Comparison of ENCODE assay signal across 15 cellular contexts in the genomic region with DNA sequence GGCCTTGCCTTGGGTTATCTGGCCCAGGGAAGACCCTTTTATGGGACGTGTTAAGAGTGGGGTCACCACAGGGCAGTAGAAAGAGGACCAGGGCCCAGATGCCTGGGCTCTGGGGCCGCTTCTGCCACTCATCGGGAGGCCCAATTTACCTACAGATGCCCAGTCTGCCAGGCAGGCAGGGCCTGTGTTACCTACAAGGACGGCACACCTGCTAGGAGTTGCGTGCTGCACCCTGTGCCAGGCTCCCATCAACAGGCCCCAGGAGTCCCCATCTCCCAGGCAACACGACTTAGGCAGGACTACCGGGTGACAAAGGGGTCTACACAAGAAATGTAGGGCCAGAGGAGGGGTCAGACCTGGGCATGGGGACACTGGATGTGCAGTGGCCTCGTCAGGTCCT. TPM values are rescaled to one million over a fixed set of nuclear protein-coding genes. Genes with fewer than 3 reads are reported as not detected.
DNase-seq lines count a peak whose midpoint lies in the region; ATAC-seq and TF ChIP-seq lines count a peak whose summit lies in the region.
"Had no signal": no experiment of that assay in that cellular context is flagged by ENCODE, and none has a peak within 500 bp of the region (broad histone marks: within the 10 kb centered on the region; RNA-seq: fewer than 3 reads in every experiment).

No MANE protein-coding gene starts in this region.

- H3F3A ChIP-seq in SK-N-SH (replicated peaks; ENCODE audit: insufficient read depth): peaks cover 5% of the 10 kb centered on the region

- TF ChIP-seq RAD21 in SK-N-SH (IDR thresholded peaks at IDR 0.05; ENCODE audit: low read length): no peak

- TF ChIP-seq CTCF in SK-N-SH (IDR thresholded peaks at IDR 0.05) (no peak), heart right ventricle (IDR thresholded peaks at IDR 0.05) (no peak), esophagus muscularis mucosa (IDR thresholded peaks at IDR 0.05) (no peak)

- H3K4me1 ChIP-seq in SK-N-SH (ENCODE audit: control insufficient read depth in 1 of 2, insufficient read depth in 2 of 2, low read depth in 1 of 2, low read length in 1 of 2) (peaks cover 0 to 32% of the 10 kb centered on the region in 2 experiments; a peak in 2 of 4 replicates), heart right ventricle (peaks cover 20 to 73% (median 64%) of the 10 kb centered on the region in 9 donors), esophagus muscularis mucosa (peaks cover 58 to 63% (median 61%) of the 10 kb centered on the region in 4 donors)

- H3K4me2 ChIP-seq in SK-N-SH: no peak overlapping the region

- H3K4me3 ChIP-seq in SK-N-SH (ENCODE audit: low read depth in 2 of 2, low read length in 1 of 2): no peak overlapping the region
- no peak overlapping the region for H3K4me3 ChIP-seq in heart right ventricle
- no peak overlapping the region for H3K4me3 ChIP-seq in esophagus muscularis mucosa
- H3K4me3 ChIP-seq: SK-N-MC had no signal

- H3K9ac ChIP-seq in SK-N-SH: no peak overlapping the region

- no peaks in the 10 kb centered on the region for H3K9me2 ChIP-seq in SK-N-SH

- H3K9me3 ChIP-seq in SK-N-SH (no peaks in the 10 kb centered on the region), heart right ventricle (no peaks in the 10 kb centered on the region), esophagus muscularis mucosa (no peaks in the 10 kb centered on the region)

- POLR2A ChIA-PET in SK-N-SH (lab: Yijun Ruan, JAX): no interaction called here

- peaks cover 41% of the 10 kb centered on the region for H3K79me2 ChIP-seq in SK-N-SH (ENCODE audit: insufficient read depth)

- no peak for TF ChIP-seq POLR2A in esophagus muscularis mucosa (IDR thresholded peaks at IDR 0.05; ENCODE audit: low read depth)

- no peak for TF ChIP-seq EP300 in SK-N-SH (IDR thresholded peaks at IDR 0.05; ENCODE audit: borderline replicate concordance in 1 of 2, low read depth in 1 of 2, low read length in 1 of 2)
- TF ChIP-seq EP300 in esophagus muscularis mucosa (IDR thresholded peaks at IDR 0.05): no peak

- CTCF ChIA-PET in SK-N-SH (lab: Yijun Ruan, JAX): no interaction called here

- H2AFZ ChIP-seq in SK-N-SH (ENCODE audit: low read depth): no peak overlapping the region

- ATAC-seq in SK-N-SH treated with all-trans-retinoic acid at 6 μM for 48 hours (no peak), left ventricle myocardium superior (no peak), heart right ventricle (no peak), GM21381 (IDR thresholded peaks at IDR 0.05; ENCODE audit: unreplicated experiment) (no peak), HG03571 (IDR thresholded peaks at IDR 0.05; ENCODE audit: unreplicated experiment) (no peak)

- no peaks in the 10 kb centered on the region for H3K27me3 ChIP-seq in SK-N-SH (ENCODE audit: insufficient read depth)
- H3K27me3 ChIP-seq in heart right ventricle: no peaks in the 10 kb centered on the region
- no peaks in the 10 kb centered on the region for H3K27me3 ChIP-seq in esophagus muscularis mucosa

- 100% methylated on average over 5 of the region's 8 CpGs for WGBS in SK-N-SH (ENCODE audit: low lambda C conversion rate)
- 88 to 92% methylated on average over 8 of the region's 8 CpGs for WGBS in heart right ventricle, 2 donors
- 87% methylated on average over 6 of the region's 8 CpGs for WGBS in esophagus muscularis mucosa

- DNase-seq in SK-N-SH (peak; percentile 8), left ventricle myocardium superior (peak; percentile 21), heart right ventricle (no peak), esophagus muscularis mucosa (ENCODE audit: extremely low spot score) (no peak), substantia nigra (lab: John Stamatoyannopoulos, UW) (no peak)
- DNase-seq: DMS79 treated with DMSO at 0.1 percent for 48 hours; effector CD4-positive, alpha-beta T cell; NCI-H2081; NCI-H526; stimulated activated CD4-positive, alpha-beta T cell treated with anti-CD3 and anti-CD28 coated beads, Interleukin-4, amount 100 ng/mL, for 4 hours had no signal

- H3K36me3 ChIP-seq in SK-N-SH (replicated peaks in 1 of 2; ENCODE audit: control insufficient read depth in 1 of 2, insufficient read depth in 2 of 2, low read length in 1 of 2) (peaks cover 42 to 98% of the 10 kb centered on the region in 2 experiments), heart right ventricle (peaks cover 15 to 100% (median 87%) of the 10 kb centered on the region in 9 donors), esophagus muscularis mucosa (peaks cover 99 to 100% (median 100%) of the 10 kb centered on the region in 4 donors)

- peaks cover 74% of the 10 kb centered on the region for H4K20me1 ChIP-seq in SK-N-SH (ENCODE audit: insufficient read depth)

- intact Hi-C loops in left ventricle myocardium superior (cut with micrococcal nuclease): no loop called here
- intact Hi-C loops in heart right ventricle (cut with DNase I): no loop called here
- intact Hi-C loops in esophagus muscularis mucosa (cut with DNase I): no loop called here

- H3K27ac ChIP-seq in SK-N-SH (ENCODE audit: low read depth in 2 of 2, low read length in 1 of 2): no peak overlapping the region
- H3K27ac ChIP-seq in heart right ventricle: no peak overlapping the region
- H3K27ac ChIP-seq in esophagus muscularis mucosa (replicated peaks in 1 of 4): peak overlapping the region in 3 of 4 donors; percentile 3 to 24 (median 8)
- H3K27ac ChIP-seq in substantia nigra (ENCODE audit: low read depth, low read length, poor library complexity, severe bottlenecking): peak overlapping the region; percentile 78
- H3K27ac ChIP-seq: 22Rv1, SK-N-MC had no signal

TF ChIP-seq in SK-N-SH, 30 proteins besides CTCF, POLR2A, EP300 and RAD21 (continues in another document):
- TF ChIP-seq, protein P1, sequence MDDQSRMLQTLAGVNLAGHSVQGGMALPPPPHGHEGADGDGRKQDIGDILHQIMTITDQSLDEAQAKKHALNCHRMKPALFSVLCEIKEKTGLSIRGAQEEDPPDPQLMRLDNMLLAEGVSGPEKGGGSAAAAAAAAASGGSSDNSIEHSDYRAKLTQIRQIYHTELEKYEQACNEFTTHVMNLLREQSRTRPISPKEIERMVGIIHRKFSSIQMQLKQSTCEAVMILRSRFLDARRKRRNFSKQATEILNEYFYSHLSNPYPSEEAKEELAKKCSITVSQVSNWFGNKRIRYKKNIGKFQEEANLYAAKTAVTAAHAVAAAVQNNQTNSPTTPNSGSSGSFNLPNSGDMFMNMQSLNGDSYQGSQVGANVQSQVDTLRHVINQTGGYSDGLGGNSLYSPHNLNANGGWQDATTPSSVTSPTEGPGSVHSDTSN (IDR thresholded peaks at IDR 0.05): no peak
- TF ChIP-seq CHD2 (IDR thresholded peaks at IDR 0.05; ENCODE audit: low read length, partially characterized antibody): no peak
- no peak for TF ChIP-seq POLR2AphosphoS5 (IDR thresholded peaks at IDR 0.05; ENCODE audit: low read depth, low read length)
- TF ChIP-seq FOXJ3 (CRISPR knock-in tag; IDR thresholded peaks at IDR 0.05): no peak
- TF ChIP-seq FOSL2 (IDR thresholded peaks at IDR 0.05; ENCODE audit: borderline replicate concordance, low read depth): no peak
- no peak for TF ChIP-seq GATA2 (CRISPR knock-in tag; IDR thresholded peaks at IDR 0.05)
- TF ChIP-seq SIN3A (IDR thresholded peaks at IDR 0.05; ENCODE audit: borderline replicate concordance, low read depth, low read length): no peak
- no peak for TF ChIP-seq MEF2A (IDR thresholded peaks at IDR 0.05; ENCODE audit: borderline replicate concordance, low read depth)
- no peak for TF ChIP-seq RXRA (IDR thresholded peaks at IDR 0.05; ENCODE audit: borderline replicate concordance, low read depth)

TF ChIP-seq in SK-N-SH treated with all-trans-retinoic acid at 6 μM for 48 hours, 23 proteins besides CTCF, POLR2A, EP300 and RAD21:
- TF ChIP-seq, protein P2, sequence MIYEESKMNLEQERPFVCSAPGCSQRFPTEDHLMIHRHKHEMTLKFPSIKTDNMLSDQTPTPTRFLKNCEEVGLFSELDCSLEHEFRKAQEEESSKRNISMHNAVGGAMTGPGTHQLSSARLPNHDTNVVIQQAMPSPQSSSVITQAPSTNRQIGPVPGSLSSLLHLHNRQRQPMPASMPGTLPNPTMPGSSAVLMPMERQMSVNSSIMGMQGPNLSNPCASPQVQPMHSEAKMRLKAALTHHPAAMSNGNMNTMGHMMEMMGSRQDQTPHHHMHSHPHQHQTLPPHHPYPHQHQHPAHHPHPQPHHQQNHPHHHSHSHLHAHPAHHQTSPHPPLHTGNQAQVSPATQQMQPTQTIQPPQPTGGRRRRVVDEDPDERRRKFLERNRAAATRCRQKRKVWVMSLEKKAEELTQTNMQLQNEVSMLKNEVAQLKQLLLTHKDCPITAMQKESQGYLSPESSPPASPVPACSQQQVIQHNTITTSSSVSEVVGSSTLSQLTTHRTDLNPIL (CRISPR knock-in tag; IDR thresholded peaks at IDR 0.05; ENCODE audit: low read depth): no peak
- TF ChIP-seq OSR1 (CRISPR knock-in tag; IDR thresholded peaks at IDR 0.05) (no peak), PPARA (CRISPR knock-in tag; IDR thresholded peaks at IDR 0.05; ENCODE audit: borderline replicate concordance) (no peak), GLIS3 (CRISPR knock-in tag; IDR thresholded peaks at IDR 0.05) (no peak), ZNF8 (CRISPR knock-in tag; IDR thresholded peaks at IDR 0.05) (no peak), ZNF70 (CRISPR knock-in tag; IDR thresholded peaks at IDR 0.05) (no peak), ISL1 (CRISPR knock-in tag; IDR thresholded peaks at IDR 0.05) (no peak), ESRRG (CRISPR knock-in tag; IDR thresholded peaks at IDR 0.05) (no peak), ZC3H10 (CRISPR knock-in tag; IDR thresholded peaks at IDR 0.05) (no peak), ZFP3 (CRISPR knock-in tag; IDR thresholded peaks at IDR 0.05) (no peak)
- TF ChIP-seq, protein P3, sequence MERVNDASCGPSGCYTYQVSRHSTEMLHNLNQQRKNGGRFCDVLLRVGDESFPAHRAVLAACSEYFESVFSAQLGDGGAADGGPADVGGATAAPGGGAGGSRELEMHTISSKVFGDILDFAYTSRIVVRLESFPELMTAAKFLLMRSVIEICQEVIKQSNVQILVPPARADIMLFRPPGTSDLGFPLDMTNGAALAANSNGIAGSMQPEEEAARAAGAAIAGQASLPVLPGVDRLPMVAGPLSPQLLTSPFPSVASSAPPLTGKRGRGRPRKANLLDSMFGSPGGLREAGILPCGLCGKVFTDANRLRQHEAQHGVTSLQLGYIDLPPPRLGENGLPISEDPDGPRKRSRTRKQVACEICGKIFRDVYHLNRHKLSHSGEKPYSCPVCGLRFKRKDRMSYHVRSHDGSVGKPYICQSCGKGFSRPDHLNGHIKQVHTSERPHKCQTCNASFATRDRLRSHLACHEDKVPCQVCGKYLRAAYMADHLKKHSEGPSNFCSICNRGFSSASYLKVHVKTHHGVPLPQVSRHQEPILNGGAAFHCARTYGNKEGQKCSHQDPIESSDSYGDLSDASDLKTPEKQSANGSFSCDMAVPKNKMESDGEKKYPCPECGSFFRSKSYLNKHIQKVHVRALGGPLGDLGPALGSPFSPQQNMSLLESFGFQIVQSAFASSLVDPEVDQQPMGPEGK (CRISPR knock-in tag; IDR thresholded peaks at IDR 0.05; ENCODE audit: borderline replicate concordance): no peak

RNA-seq across cellular contexts. Expression of a gene that starts 34.6 kb away (rescaled TPM):
- polyA plus RNA-seq in SK-N-SH (2012; rRNA removed): 287 and 310 TPM in 2 replicates
- 240 and 255 TPM in 2 replicates for polyA plus RNA-seq in SK-N-SH (2012; cell fraction: cytosol; rRNA removed)
- 297 and 306 TPM in 2 replicates for polyA plus RNA-seq in SK-N-SH (2012; cell fraction: nucleus; rRNA removed)
- total RNA-seq in left ventricle myocardium superior: 182 TPM
- 100 to 1,000 TPM; 155 to 302 (median 177) TPM for total RNA-seq in heart right ventricle
- polyA plus RNA-seq in heart right ventricle: 100 to 1,000 TPM in 1 of 2 donors, 10 to 100 TPM in 1; 51.9 to 266 TPM
- 100 to 1,000 TPM; 361 to 536 (median 485) TPM for total RNA-seq in esophagus muscularis mucosa

Comparison
In these comparisons a context has a peak if more than half of its experiments do, and no peak if none do; other contexts are left out.
1. DNase-seq: peak in SK-N-SH (single experiment) and left ventricle myocardium superior (single experiment); none in heart right ventricle (0 of 2), esophagus muscularis mucosa (single experiment) and substantia nigra (0 of 49).
2. H3K27ac ChIP-seq: peak in esophagus muscularis mucosa (3 of 4) and substantia nigra (single experiment); none in SK-N-SH (0 of 2) and heart right ventricle (0 of 10).